Comparison of ENCODE assay signal across 1 cellular context in genomic region chr1:27545876-27546275, GRCh38.
TF ChIP-seq lines count a peak whose summit lies in the region.

No MANE protein-coding gene starts in this region.

TF ChIP-seq in HepG2, 621 proteins besides CTCF, POLR2A, EP300 and RAD21 (continued from another document):
- TF ChIP-seq ZFP1 (CRISPR knock-in tag; IDR thresholded peaks at IDR 0.05) = no peak
- no peak for TF ChIP-seq ZSCAN20 (CRISPR knock-in tag; IDR thresholded peaks at IDR 0.05; ENCODE audit: borderline replicate concordance)
- TF ChIP-seq ZNF777 (CRISPR knock-in tag; IDR thresholded peaks at IDR 0.05) = no peak
- TF ChIP-seq ZNF432 (CRISPR knock-in tag; IDR thresholded peaks at IDR 0.05; ENCODE audit: borderline replicate concordance) = no peak
- no peak for TF ChIP-seq ZNF616 (CRISPR knock-in tag; IDR thresholded peaks at IDR 0.05; ENCODE audit: low read depth)
- no peak for TF ChIP-seq SOX13 (IDR thresholded peaks at IDR 0.05)
- TF ChIP-seq SOX13 (CRISPR knock-in tag; conservative IDR thresholded peaks at IDR 0.05 in 1 of 2, IDR thresholded peaks at IDR 0.05 in 1 of 2) = no peak
TF ChIP-seq in HepG2: peak in this region for 0.
